ENCODE assay signal across 2 cellular contexts in the genomic region with DNA sequence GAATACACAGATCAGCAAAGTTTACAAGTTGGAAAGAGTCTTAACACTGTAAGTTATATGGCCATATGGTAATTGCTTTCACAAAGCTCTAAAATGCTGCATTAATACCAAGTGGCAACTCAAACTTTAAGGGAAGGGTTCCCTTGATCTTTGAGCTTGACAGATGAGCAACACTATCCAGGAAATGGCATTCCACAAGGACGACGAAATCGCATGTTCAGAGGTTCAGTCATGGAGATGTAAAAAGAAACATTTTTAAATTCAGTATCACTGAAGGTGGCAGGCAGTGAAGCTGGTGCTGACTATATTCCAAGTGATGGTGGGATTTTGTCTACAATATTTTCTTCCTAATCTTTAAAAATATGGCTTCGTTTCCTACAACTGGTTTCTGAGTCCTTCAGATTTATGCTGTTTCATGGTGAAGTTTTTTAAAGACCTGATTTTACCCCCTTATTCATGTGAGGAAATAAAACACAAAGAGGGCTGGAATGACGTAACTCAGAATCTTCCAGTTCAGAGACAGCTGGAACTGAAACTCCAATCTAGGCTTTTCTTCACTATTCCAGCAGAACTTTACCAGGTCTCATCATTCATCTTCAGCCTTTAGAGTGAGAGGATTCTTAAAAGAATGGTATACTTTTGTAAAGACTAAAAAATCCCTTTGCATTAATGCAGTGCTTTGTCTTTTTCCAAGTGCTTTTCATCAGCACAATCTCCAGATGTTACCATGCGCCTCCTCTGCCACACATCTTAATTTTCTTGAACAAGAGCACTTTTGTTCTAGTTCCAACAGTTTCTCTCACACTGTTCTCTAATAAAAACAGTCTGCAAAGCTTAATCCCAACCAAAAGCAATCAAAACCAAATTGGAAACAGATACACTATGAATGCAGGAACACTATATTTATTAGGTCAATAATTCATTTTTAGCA.
TF ChIP-seq lines count a peak whose summit lies in the region.

No MANE protein-coding gene starts in this region.

TF ChIP-seq in A549, 52 proteins besides CTCF, POLR2A, EP300 and RAD21:
- TF ChIP-seq CHD4 (IDR thresholded peaks at IDR 0.05; ENCODE audit: borderline replicate concordance) (no peak), POLR2AphosphoS2 (conservative IDR thresholded peaks at IDR 0.05; ENCODE audit: low read length) (no peak)
TF ChIP-seq in A549: peak in this region for 0.

TF ChIP-seq in IMR-90, 13 proteins besides CTCF, POLR2A, EP300 and RAD21:
- no peak for TF ChIP-seq NFE2L2 (IDR thresholded peaks at IDR 0.05; ENCODE audit: low read depth, low read length)
- no peak for TF ChIP-seq RCOR1 (IDR thresholded peaks at IDR 0.05; ENCODE audit: insufficient replicate concordance, low read length)
- no peak for TF ChIP-seq FOS (IDR thresholded peaks at IDR 0.05; ENCODE audit: low read depth, low read length)
- TF ChIP-seq MAZ (IDR thresholded peaks at IDR 0.05; ENCODE audit: borderline replicate concordance, low read depth, low read length) = no peak
- no peak for TF ChIP-seq CHD1 (IDR thresholded peaks at IDR 0.05; ENCODE audit: low read depth, low read length)
- TF ChIP-seq RFX5 (IDR thresholded peaks at IDR 0.05; ENCODE audit: low read depth, low read length) = no peak
- TF ChIP-seq BHLHE40 (IDR thresholded peaks at IDR 0.05; ENCODE audit: low read depth, low read length) = no peak
- TF ChIP-seq, protein P1, sequence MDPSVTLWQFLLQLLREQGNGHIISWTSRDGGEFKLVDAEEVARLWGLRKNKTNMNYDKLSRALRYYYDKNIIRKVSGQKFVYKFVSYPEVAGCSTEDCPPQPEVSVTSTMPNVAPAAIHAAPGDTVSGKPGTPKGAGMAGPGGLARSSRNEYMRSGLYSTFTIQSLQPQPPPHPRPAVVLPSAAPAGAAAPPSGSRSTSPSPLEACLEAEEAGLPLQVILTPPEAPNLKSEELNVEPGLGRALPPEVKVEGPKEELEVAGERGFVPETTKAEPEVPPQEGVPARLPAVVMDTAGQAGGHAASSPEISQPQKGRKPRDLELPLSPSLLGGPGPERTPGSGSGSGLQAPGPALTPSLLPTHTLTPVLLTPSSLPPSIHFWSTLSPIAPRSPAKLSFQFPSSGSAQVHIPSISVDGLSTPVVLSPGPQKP (IDR thresholded peaks at IDR 0.05; ENCODE audit: borderline replicate concordance, low read depth, low read length) = no peak
- no peak for TF ChIP-seq MAFK (IDR thresholded peaks at IDR 0.05; ENCODE audit: low read depth, low read length)
- TF ChIP-seq MXI1 (IDR thresholded peaks at IDR 0.05; ENCODE audit: borderline replicate concordance, low read depth, low read length) = no peak
- TF ChIP-seq CEBPB (IDR thresholded peaks at IDR 0.05; ENCODE audit: low read depth, low read length) = no peak
- no peak for TF ChIP-seq SMC3 (IDR thresholded peaks at IDR 0.05; ENCODE audit: low read depth, low read length)
- TF ChIP-seq, protein P2, sequence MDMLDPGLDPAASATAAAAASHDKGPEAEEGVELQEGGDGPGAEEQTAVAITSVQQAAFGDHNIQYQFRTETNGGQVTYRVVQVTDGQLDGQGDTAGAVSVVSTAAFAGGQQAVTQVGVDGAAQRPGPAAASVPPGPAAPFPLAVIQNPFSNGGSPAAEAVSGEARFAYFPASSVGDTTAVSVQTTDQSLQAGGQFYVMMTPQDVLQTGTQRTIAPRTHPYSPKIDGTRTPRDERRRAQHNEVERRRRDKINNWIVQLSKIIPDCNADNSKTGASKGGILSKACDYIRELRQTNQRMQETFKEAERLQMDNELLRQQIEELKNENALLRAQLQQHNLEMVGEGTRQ (IDR thresholded peaks at IDR 0.05; ENCODE audit: low read depth, low read length) = no peak
